ENCODE assay signal across 18 cellular contexts in genomic region chr14:51089278-51089677, GRCh38. TPM values are rescaled to one million over a fixed set of nuclear protein-coding genes. Genes with fewer than 3 reads are reported as not detected.
DNase-seq lines count a peak whose midpoint lies in the region; ATAC-seq, FAIRE-seq and TF ChIP-seq lines count a peak whose summit lies in the region.
"Had no signal": no experiment of that assay in that cellular context is flagged by ENCODE, and none has a peak within 500 bp of the region (broad histone marks: within the 10 kb centered on the region; RNA-seq: fewer than 3 reads in every experiment).

No MANE protein-coding gene starts in this region.

- peaks cover 71% of the 10 kb centered on the region for H3K4me1 ChIP-seq in DOHH2 (ENCODE audit: control insufficient read depth, low read length)
- peaks cover 10 to 12% of the 10 kb centered on the region in 2 donors for H3K4me1 ChIP-seq in gastrocnemius medialis
- H3K4me1 ChIP-seq in PC-3 (ENCODE audit: insufficient read depth, low read length): peaks cover 15% of the 10 kb centered on the region
- H3K4me1 ChIP-seq: Caco-2 had no signal

- no peak overlapping the region for H2AFZ ChIP-seq in PC-3 (ENCODE audit: low read length)
- H2AFZ ChIP-seq: GM23248 had no signal

- no peak for TF ChIP-seq POLR2A in gastrocnemius medialis (IDR thresholded peaks at IDR 0.05)

- H3K9me3 ChIP-seq in DOHH2 (ENCODE audit: control insufficient read depth, insufficient read depth, low read length) (no peaks in the 10 kb centered on the region), gastrocnemius medialis (no peaks in the 10 kb centered on the region), PC-3 (ENCODE audit: low read length) (no peaks in the 10 kb centered on the region)
- H3K9me3 ChIP-seq: Caco-2 had no signal

- in situ Hi-C loops in G401 (cut with HindIII; ENCODE audit: low sequenced_read_pairs): no loop called here
- in situ Hi-C loops in gastrocnemius medialis (cut with MboI; ENCODE audit: low sequenced_read_pairs in 4 of 4): no loop called here

- H3K4me3 ChIP-seq in DOHH2 (ENCODE audit: low read length) (no peak overlapping the region), gastrocnemius medialis (no peak overlapping the region), PC-3 (ENCODE audit: low read length) (no peak overlapping the region)
- H3K4me3 ChIP-seq: GM23248 had no signal

- TF ChIP-seq CTCF in DOHH2 (IDR thresholded peaks at IDR 0.05; ENCODE audit: low read depth, low read length, poor library complexity, severe bottlenecking): no peak
- TF ChIP-seq CTCF in brain (conservative IDR thresholded peaks at IDR 0.05): no peak
- TF ChIP-seq CTCF in gastrocnemius medialis (IDR thresholded peaks at IDR 0.05 in 4 of 5, conservative IDR thresholded peaks at IDR 0.05 in 1 of 5): no peak
- no peak for TF ChIP-seq CTCF in PC-3 (conservative IDR thresholded peaks at IDR 0.05; ENCODE audit: low read depth, low read length)

- ATAC-seq in gastrocnemius medialis (no peak), PC-3 (no peak)

- H3K36me3 ChIP-seq in DOHH2 (ENCODE audit: control insufficient read depth, low read length): peaks cover 69% of the 10 kb centered on the region
- H3K36me3 ChIP-seq in gastrocnemius medialis: no peaks in the 10 kb centered on the region
- H3K36me3 ChIP-seq in PC-3 (ENCODE audit: low read depth, low read length): no peaks in the 10 kb centered on the region

- H3K27me3 ChIP-seq in DOHH2 (ENCODE audit: control insufficient read depth, low read length) (no peaks in the 10 kb centered on the region), gastrocnemius medialis (peaks cover 14 to 21% (median 20%) of the 10 kb centered on the region in 3 donors), PC-3 (ENCODE audit: low read length) (no peaks in the 10 kb centered on the region)

- no peaks in the 10 kb centered on the region for H3K36me3 Mint-ChIP-seq in brain
- H3K36me3 Mint-ChIP-seq: CD4-positive, alpha-beta memory T cell had no signal

- peaks cover 99% of the 10 kb centered on the region for H3K79me2 ChIP-seq in DOHH2 (ENCODE audit: control insufficient read depth, low read length)
- no peaks in the 10 kb centered on the region for H3K79me2 ChIP-seq in PC-3 (ENCODE audit: low read length)

- BruUV-seq in PC-3 (replicated peaks; lab: Mats Ljungman, UMichigan): no TSS peak

- H3K4me2 ChIP-seq in DOHH2 (ENCODE audit: low read length) (peak overlapping the region; percentile 56), PC-3 (ENCODE audit: low read length) (no peak overlapping the region)

- peaks cover 82% of the 10 kb centered on the region for H3K4me1 Mint-ChIP-seq in brain

- peaks cover 14% of the 10 kb centered on the region for H3K27me3 Mint-ChIP-seq in brain

- H3K27ac Mint-ChIP-seq in brain: peak overlapping the region in 2 of 5 experiments; percentile 32 to 94
- H3K27ac Mint-ChIP-seq: CD4-positive, alpha-beta memory T cell had no signal

- peak; percentile 9 for FAIRE-seq in islet of Langerhans (lab: Jason Lieb, UNC)
- FAIRE-seq: GM12891, GM19239, H1 had no signal

- intact Hi-C loops in gastrocnemius medialis (cut with DNase I; ENCODE audit: low total_unique reads) (no loop called here), PC-3 (cut with micrococcal nuclease) (no loop called here)

- CTCF ChIA-PET in PC-3 (lab: Charles Lee): interaction anchor here (0.9 kb wide), 1 partner anchor 88 kb away, joined by 6 read pairs; no protein-coding TSS in a partner anchor

- no peaks in the 10 kb centered on the region for H3K9me3 Mint-ChIP-seq in brain
- H3K9me3 Mint-ChIP-seq: CD4-positive, alpha-beta memory T cell had no signal

- POLR2A ChIA-PET in PC-3 (lab: Charles Lee; ENCODE audit: unreplicated experiment): no interaction called here

- H3K9me2 ChIP-seq in DOHH2 (replicated peaks; ENCODE audit: control insufficient read depth, low read length) (no peaks in the 10 kb centered on the region), PC-3 (replicated peaks; ENCODE audit: low read length) (no peaks in the 10 kb centered on the region)

- H3F3A ChIP-seq in DOHH2 (ENCODE audit: control insufficient read depth, insufficient read depth): peaks cover 3% of the 10 kb centered on the region; the same call in 1 of the 2 replicates
- H3F3A ChIP-seq in PC-3 (ENCODE audit: low read length, unreplicated experiment): no peaks in the 10 kb centered on the region

- H4K20me1 ChIP-seq in DOHH2 (ENCODE audit: control insufficient read depth, insufficient read depth, low read depth, low read length): peaks cover 4% of the 10 kb centered on the region; the same call in 1 of the 2 replicates
- H4K20me1 ChIP-seq in PC-3 (ENCODE audit: low read length): no peaks in the 10 kb centered on the region

- peak overlapping the region in 4 of 5 experiments; percentile 39 to 95 (median 58) for H3K4me3 Mint-ChIP-seq in brain
- H3K4me3 Mint-ChIP-seq: CD4-positive, alpha-beta memory T cell had no signal

- DNase-seq in G401 (ENCODE audit: low spot score) (peak; percentile 67), gastrocnemius medialis (no peak), PC-3 (no peak), GF-D8 (lab: John Stamatoyannopoulos, UW) (no peak)
- DNase-seq: C1 segment of cervical spinal cord; Caco-2; CD4-positive, alpha-beta memory T cell; DMS79 treated with DMSO at 0.1 percent for 48 hours; GDM1; GM23248; H7; HCEC 1CT had no signal

- no peak overlapping the region for H3K27ac ChIP-seq in DOHH2 (ENCODE audit: low read depth, low read length)
- H3K27ac ChIP-seq in gastrocnemius medialis: no peak overlapping the region
- no peak overlapping the region for H3K27ac ChIP-seq in PC-3 (ENCODE audit: low read length)
- H3K27ac ChIP-seq: GM23248 had no signal

- H3K9ac ChIP-seq in PC-3 (ENCODE audit: low read length): no peak overlapping the region
- H3K9ac ChIP-seq: GM23248 had no signal

RNA-seq across cellular contexts. Expression of gene TRIM9, which starts 5.6 kb away (rescaled TPM):
- 0.31 and 0.41 TPM in 2 replicates for total RNA-seq in G401 (2014; rRNA removed; shearing (Covaris generic))
- polyA plus RNA-seq in brain (ENCODE audit: insufficient read depth, low read depth, low replicate concordance): 51.7 TPM
- 1 to 10 TPM in 2 of 4 donors, under 1 TPM in 2; 0.26 to 3.0 (median 0.87) TPM for total RNA-seq in gastrocnemius medialis
- 2.5 and 2.6 TPM in 2 replicates for total RNA-seq in PC-3 (2014; rRNA removed)
